Comparison of ENCODE assay signal across 12 cellular contexts in the genomic region with DNA sequence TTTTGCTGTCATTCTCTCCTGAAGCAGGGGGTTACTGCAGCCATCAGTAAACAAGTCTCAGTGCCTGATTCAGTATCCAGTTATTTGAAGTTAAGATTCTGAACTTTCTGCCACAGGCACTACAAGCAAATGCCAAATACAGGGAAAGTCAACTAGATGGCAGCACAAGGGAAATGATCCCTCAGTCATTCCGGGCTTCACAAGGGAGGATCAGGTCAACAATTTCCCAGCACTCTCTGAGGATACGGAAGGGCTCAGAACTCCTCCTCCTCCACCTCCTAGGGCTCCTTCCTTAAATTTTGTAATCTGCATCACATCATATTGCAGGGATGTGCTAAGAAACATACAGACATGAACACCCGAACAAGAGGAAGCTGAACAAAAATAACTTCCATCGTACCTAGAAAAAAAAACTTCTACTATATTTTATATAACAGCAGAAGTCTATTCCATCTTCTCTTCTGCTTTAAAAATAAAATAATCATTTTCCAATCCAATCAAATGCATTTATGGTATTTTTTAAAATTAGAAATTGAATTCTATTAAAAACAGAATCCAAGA.
DNase-seq lines count a peak whose midpoint lies in the region; ATAC-seq and TF ChIP-seq lines count a peak whose summit lies in the region.
"Had no signal": no experiment of that assay in that cellular context is flagged by ENCODE, and none has a peak within 500 bp of the region (broad histone marks: within the 10 kb centered on the region; RNA-seq: fewer than 3 reads in every experiment).

No MANE protein-coding gene starts in this region.

- ATAC-seq in right cardiac atrium (peak; percentile 52 to 56), HG02623 (IDR thresholded peaks at IDR 0.05; ENCODE audit: unreplicated experiment) (no peak)
- no peak for ATAC-seq in stimulated activated naive CD8-positive, alpha-beta T cell treated with anti-CD3 and anti-CD28 coated beads, Interleukin-15, amount 100 ng/mL, for 72 hours

- no peak overlapping the region for H2AFZ ChIP-seq in SK-N-SH (ENCODE audit: low read depth)

- H3K4me3 ChIP-seq in SK-N-SH (ENCODE audit: low read depth in 2 of 2, low read length in 1 of 2), result no peak overlapping the region
- no peak overlapping the region for H3K4me3 ChIP-seq in right cardiac atrium (ENCODE audit: low read length)
- peak overlapping the region; percentile 23 for H3K4me3 ChIP-seq in thymus (ENCODE audit: low read length)

- H3K9me3 Mint-ChIP-seq in stimulated activated naive CD8-positive, alpha-beta T cell treated with anti-CD3 and anti-CD28 coated beads, Interleukin-15, amount 100 ng/mL, for 72 hours, result no peaks in the 10 kb centered on the region
- H3K9me3 Mint-ChIP-seq: dendritic cell treated with granulocyte-macrophage colony-stimulating factor and Interleukin-4, amounts not matched to agents 40 ng/mL and 50 ng/mL, for 4 days had no signal

- no peaks in the 10 kb centered on the region for H3K9me2 ChIP-seq in SK-N-SH

- H3K9ac ChIP-seq in SK-N-SH, result no peak overlapping the region

- H3K27ac ChIP-seq in SK-N-SH (ENCODE audit: low read depth in 2 of 2, low read length in 1 of 2), result peak overlapping the region in 1 of 2 experiments; percentile 63; a peak in 3 of 4 replicates
- H3K27ac ChIP-seq in right cardiac atrium (ENCODE audit: low read length), result no peak overlapping the region
- H3K27ac ChIP-seq in thymus (ENCODE audit: low read depth), result peak overlapping the region; percentile 52

- peaks cover 41% of the 10 kb centered on the region for H3F3A ChIP-seq in SK-N-SH (replicated peaks; ENCODE audit: insufficient read depth)

- POLR2A ChIA-PET in SK-N-SH (lab: Yijun Ruan, JAX), result no interaction called here

- CTCF ChIA-PET in SK-N-SH (lab: Yijun Ruan, JAX), result interaction anchor here (0.8 to 1.5 kb wide), 5 partner anchors 10 to 358 kb away, joined by 3 to 6 read pairs (median 3); no protein-coding TSS in a partner anchor

- H3K27ac Mint-ChIP-seq in stimulated activated naive CD8-positive, alpha-beta T cell treated with anti-CD3 and anti-CD28 coated beads, Interleukin-15, amount 100 ng/mL, for 72 hours, result peak overlapping the region in 1 of 2 donors; percentile 19

- in situ Hi-C loops in GM13977 (cut with MboI; ENCODE audit: low pct_unique_long_range_greater_than_20kb, low sequenced_read_pairs, unreplicated experiment), result no loop called here

- no peaks in the 10 kb centered on the region for H3K27me3 ChIP-seq in SK-N-SH (ENCODE audit: insufficient read depth)
- H3K27me3 ChIP-seq in right cardiac atrium (ENCODE audit: control insufficient read depth, insufficient read depth), result no peaks in the 10 kb centered on the region
- no peaks in the 10 kb centered on the region for H3K27me3 ChIP-seq in thymus (ENCODE audit: control insufficient read depth, insufficient read depth)

- H3K4me1 Mint-ChIP-seq in stimulated activated naive CD8-positive, alpha-beta T cell treated with anti-CD3 and anti-CD28 coated beads, Interleukin-15, amount 100 ng/mL, for 72 hours, result no peaks in the 10 kb centered on the region
- H3K4me1 Mint-ChIP-seq: CD4-positive, CD25-positive, alpha-beta regulatory T cell had no signal

- no peak overlapping the region for H3K4me3 Mint-ChIP-seq in stimulated activated naive CD8-positive, alpha-beta T cell treated with anti-CD3 and anti-CD28 coated beads, Interleukin-15, amount 100 ng/mL, for 72 hours
- H3K4me3 Mint-ChIP-seq: CD4-positive, CD25-positive, alpha-beta regulatory T cell; dendritic cell treated with granulocyte-macrophage colony-stimulating factor and Interleukin-4, amounts not matched to agents 40 ng/mL and 50 ng/mL, for 4 days had no signal

- peak; percentile 40 for TF ChIP-seq RAD21 in SK-N-SH (IDR thresholded peaks at IDR 0.05; ENCODE audit: low read length)

- DNase-seq in NCI-H82 (lab: John Stamatoyannopoulos, UW) (peak; percentile 37), NCI-H82 treated with DMSO at 0.1 percent for 48 hours (lab: John Stamatoyannopoulos, UW; ENCODE audit: unreplicated experiment) (no peak), SK-N-SH (no peak), right cardiac atrium (no peak), GM13977 (ENCODE audit: low spot score) (no peak)
- DNase-seq in stimulated activated naive CD8-positive, alpha-beta T cell treated with anti-CD3 and anti-CD28 coated beads, Interleukin-15, amount 100 ng/mL, for 72 hours, result no peak
- DNase-seq: activated CD8-positive, alpha-beta memory T cell treated with anti-CD3 and anti-CD28 coated beads for 24 hours; CD4-positive, CD25-positive, alpha-beta regulatory T cell; NCI-H774 had no signal

- peaks cover 95% of the 10 kb centered on the region for H3K79me2 ChIP-seq in SK-N-SH (ENCODE audit: insufficient read depth)

- H3K4me2 ChIP-seq in SK-N-SH, result no peak overlapping the region

- peaks cover 9% of the 10 kb centered on the region; the same call in 1 of the 2 replicates for H4K20me1 ChIP-seq in SK-N-SH (ENCODE audit: insufficient read depth)

- TF ChIP-seq EP300 in SK-N-SH (IDR thresholded peaks at IDR 0.05; ENCODE audit: borderline replicate concordance in 1 of 2, low read depth in 1 of 2, low read length in 1 of 2), result no peak

- 78% methylated on average over 4 of the region's 4 CpGs for WGBS in SK-N-SH (ENCODE audit: low lambda C conversion rate)
- 30% methylated on average over 4 of the region's 4 CpGs for WGBS in right cardiac atrium
- 24% methylated on average over 4 of the region's 4 CpGs for WGBS in thymus

- H3K36me3 ChIP-seq in SK-N-SH (replicated peaks in 1 of 2; ENCODE audit: control insufficient read depth in 1 of 2, insufficient read depth in 2 of 2, low read length in 1 of 2), result peaks cover 0 to 47% of the 10 kb centered on the region in 2 experiments
- H3K36me3 ChIP-seq in thymus (ENCODE audit: control insufficient read depth, insufficient read depth), result peaks cover 3% of the 10 kb centered on the region

- TF ChIP-seq CTCF in SK-N-SH (IDR thresholded peaks at IDR 0.05) (peak; percentile 36; the same call in 1 of the 2 replicates), GM13977 (IDR thresholded peaks at IDR 0.05; ENCODE audit: extremely low read depth, insufficient read depth, missing control alignments) (no peak)

- H3K4me1 ChIP-seq in SK-N-SH (ENCODE audit: control insufficient read depth in 1 of 2, insufficient read depth in 2 of 2, low read depth in 1 of 2, low read length in 1 of 2), result peaks cover 0 to 7% of the 10 kb centered on the region in 2 experiments; a peak in 1 of 4 replicates
- no peaks in the 10 kb centered on the region for H3K4me1 ChIP-seq in right cardiac atrium (ENCODE audit: control insufficient read depth, insufficient read depth, low read length)
- peaks cover 10% of the 10 kb centered on the region for H3K4me1 ChIP-seq in thymus (ENCODE audit: control insufficient read depth, insufficient read depth, low read length)

- H3K9me3 ChIP-seq in SK-N-SH (0 out of 2 replicates have a peak, but pooled peaks cover 4% of the 10 kb centered on the region), right cardiac atrium (ENCODE audit: control insufficient read depth, low read length) (no peaks in the 10 kb centered on the region), thymus (ENCODE audit: control insufficient read depth) (no peaks in the 10 kb centered on the region)

- H3K27me3 Mint-ChIP-seq in stimulated activated naive CD8-positive, alpha-beta T cell treated with anti-CD3 and anti-CD28 coated beads, Interleukin-15, amount 100 ng/mL, for 72 hours, result peaks cover 31% of the 10 kb centered on the region
- H3K27me3 Mint-ChIP-seq: dendritic cell treated with granulocyte-macrophage colony-stimulating factor and Interleukin-4, amounts not matched to agents 40 ng/mL and 50 ng/mL, for 4 days had no signal

- intact Hi-C loops in right cardiac atrium (cut with DNase I), result no loop called here

TF ChIP-seq in SK-N-SH, 30 proteins besides CTCF, POLR2A, EP300 and RAD21 (continues in another document):
- TF ChIP-seq, protein P1, sequence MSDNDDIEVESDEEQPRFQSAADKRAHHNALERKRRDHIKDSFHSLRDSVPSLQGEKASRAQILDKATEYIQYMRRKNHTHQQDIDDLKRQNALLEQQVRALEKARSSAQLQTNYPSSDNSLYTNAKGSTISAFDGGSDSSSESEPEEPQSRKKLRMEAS (IDR thresholded peaks at IDR 0.05; ENCODE audit: low read depth), result no peak
- TF ChIP-seq REST (IDR thresholded peaks at IDR 0.05; ENCODE audit: low read depth, low read length) (no peak), YY1 (IDR thresholded peaks at IDR 0.05; ENCODE audit: low read depth) (no peak), CHD2 (IDR thresholded peaks at IDR 0.05; ENCODE audit: low read length, partially characterized antibody) (no peak), MEF2A (IDR thresholded peaks at IDR 0.05; ENCODE audit: borderline replicate concordance, low read depth) (no peak), TAF1 (IDR thresholded peaks at IDR 0.05; ENCODE audit: borderline replicate concordance, low read depth, low read length) (no peak), FOXM1 (IDR thresholded peaks at IDR 0.05; ENCODE audit: low read depth) (no peak), MXI1 (IDR thresholded peaks at IDR 0.05; ENCODE audit: low read depth, low read length) (no peak), SIN3A (IDR thresholded peaks at IDR 0.05; ENCODE audit: borderline replicate concordance, low read depth, low read length) (no peak), TEAD4 (IDR thresholded peaks at IDR 0.05; ENCODE audit: borderline replicate concordance, insufficient read depth) (no peak), GABPA (IDR thresholded peaks at IDR 0.05; ENCODE audit: low read depth) (no peak)

Comparison
In these comparisons a context has a peak if more than half of its experiments do, and no peak if none do; other contexts are left out.
1. ATAC-seq: peak in right cardiac atrium (2 of 2); none in stimulated activated naive CD8-positive, alpha-beta T cell treated with anti-CD3 and anti-CD28 coated beads, Interleukin-15, amount 100 ng/mL, for 72 hours (single experiment) and HG02623 (single experiment).